8 cellular contexts compared by ENCODE assay signal in the genomic region with DNA sequence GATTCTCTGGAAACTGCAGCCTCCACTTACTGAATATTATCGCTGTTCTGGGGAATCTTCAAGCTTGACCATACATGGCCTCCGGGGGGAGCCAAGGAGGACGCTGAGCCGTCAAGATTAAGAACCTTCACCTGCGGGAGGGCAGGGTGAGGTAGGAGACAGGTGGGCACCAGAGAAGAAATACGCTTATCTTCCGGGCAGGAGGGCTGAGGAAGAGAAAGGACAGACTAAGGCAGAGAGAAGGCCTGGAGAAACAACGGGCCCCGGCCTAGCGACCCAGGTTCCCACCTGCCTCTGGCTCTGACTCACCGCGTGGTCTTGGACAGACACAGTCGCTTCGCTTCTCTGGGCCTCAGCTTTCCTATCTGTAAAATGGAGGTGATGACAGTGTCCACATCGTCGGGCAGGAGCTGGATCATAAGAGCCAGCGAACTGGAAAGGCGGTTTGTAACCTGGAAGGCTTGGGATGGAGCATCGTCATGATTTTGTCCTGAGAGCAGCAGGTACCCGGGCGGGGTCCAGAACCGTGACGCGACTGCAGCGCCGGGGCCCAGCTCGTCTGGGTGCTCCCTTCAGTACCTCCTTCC. TPM values are rescaled to one million over a fixed set of nuclear protein-coding genes. Genes with fewer than 3 reads are reported as not detected.
DNase-seq lines count a peak whose midpoint lies in the region; ATAC-seq and TF ChIP-seq lines count a peak whose summit lies in the region.

No MANE protein-coding gene starts in this region.

- peak; percentile 72 for DNase-seq in ELR (ENCODE audit: low read depth)
- DNase-seq in HT1080 (ENCODE audit: low read depth): peak; percentile 58
- peak; percentile 55 for DNase-seq in SK-MEL-5 (ENCODE audit: low read depth, low spot score)
- no peak for DNase-seq in astrocyte of the cerebellum (ENCODE audit: low read depth)
- peak; percentile 11 for DNase-seq in inferior parietal cortex (ENCODE audit: extremely low spot score)
- DNase-seq in stimulated activated CD4-positive, alpha-beta T cell treated with anti-CD3 and anti-CD28 coated beads, Interleukin-2, amount 100 ng/mL, for 4 hours (ENCODE audit: low read depth): peak; percentile 16
- DNase-seq in NCI-H187 treated with DMSO at 0.1 percent for 48 hours (lab: John Stamatoyannopoulos, UW): no peak

- peak; percentile 36 for ATAC-seq in GM21381 (IDR thresholded peaks at IDR 0.05; ENCODE audit: unreplicated experiment)

- TF ChIP-seq CTCF in astrocyte of the cerebellum (IDR thresholded peaks at IDR 0.05; ENCODE audit: low read depth, low read length, missing control alignments): peak; percentile 68

- H3K4me3 ChIP-seq in astrocyte of the cerebellum (ENCODE audit: low read depth, low read length): peak overlapping the region; percentile 74

- in situ Hi-C loops in SK-MEL-5 (cut with HindIII; ENCODE audit: low pct_unique_long_range_greater_than_20kb, low sequenced_read_pairs): no loop called here
- in situ Hi-C loops in astrocyte of the cerebellum (cut with HindIII; ENCODE audit: low sequenced_read_pairs): loop anchor here (5.0 kb wide), 1 partner anchor 86 kb away; no protein-coding TSS in a partner anchor

RNA-seq across cellular contexts. Expression of a gene that starts 0.7 kb away (rescaled TPM):
- 17.8 and 26.0 TPM in 2 replicates for total RNA-seq in HT1080 (2014; rRNA removed; shearing (Covaris generic))
- 10.2 and 13.2 TPM in 2 replicates for polyA plus RNA-seq in HT1080 (2015; cell fraction: cytosol; rRNA removed)
- 22.3 and 27.2 TPM in 2 replicates for polyA plus RNA-seq in HT1080 (2015; cell fraction: nucleus; rRNA removed)
- total RNA-seq in SK-MEL-5 (2014; rRNA removed; shearing (Covaris generic)): 4.7 and 6.3 TPM in 2 replicates
- polyA plus RNA-seq in SK-MEL-5 (2015; cell fraction: cytosol; rRNA removed): 12.1 and 18.9 TPM in 2 replicates
- polyA plus RNA-seq in SK-MEL-5 (2015; cell fraction: nucleus; rRNA removed): 29.9 and 30.1 TPM in 2 replicates

RNA-seq across cellular contexts. Expression of a gene that starts 0.7 kb away (rescaled TPM):
- 69.2 and 80.7 TPM in 2 replicates for total RNA-seq in HT1080 (2014; rRNA removed; shearing (Covaris generic))
- 37.6 and 48.1 TPM in 2 replicates for polyA plus RNA-seq in HT1080 (2015; cell fraction: cytosol; rRNA removed)
- polyA plus RNA-seq in HT1080 (2015; cell fraction: nucleus; rRNA removed): 169 and 172 TPM in 2 replicates
- 26.8 and 28.1 TPM in 2 replicates for total RNA-seq in SK-MEL-5 (2014; rRNA removed; shearing (Covaris generic))
- 25.1 and 27.9 TPM in 2 replicates for polyA plus RNA-seq in SK-MEL-5 (2015; cell fraction: cytosol; rRNA removed)
- 243 and 287 TPM in 2 replicates for polyA plus RNA-seq in SK-MEL-5 (2015; cell fraction: nucleus; rRNA removed)

RNA-seq across cellular contexts. Expression of a gene that starts 13.0 kb away (rescaled TPM):
- total RNA-seq in HT1080 (2014; rRNA removed; shearing (Covaris generic)): 106 TPM in 2 replicates
- 35.1 and 45.5 TPM in 2 replicates for polyA plus RNA-seq in HT1080 (2015; cell fraction: cytosol; rRNA removed)
- polyA plus RNA-seq in HT1080 (2015; cell fraction: nucleus; rRNA removed): 60.6 and 61.1 TPM in 2 replicates
- total RNA-seq in SK-MEL-5 (2014; rRNA removed; shearing (Covaris generic)): 32.1 and 42.0 TPM in 2 replicates
- polyA plus RNA-seq in SK-MEL-5 (2015; cell fraction: cytosol; rRNA removed): 28.9 and 29.4 TPM in 2 replicates
- 35.0 and 36.5 TPM in 2 replicates for polyA plus RNA-seq in SK-MEL-5 (2015; cell fraction: nucleus; rRNA removed)

RNA-seq across cellular contexts. Expression of a gene that starts 13.1 kb away (rescaled TPM):
- total RNA-seq in HT1080 (2014; rRNA removed; shearing (Covaris generic)): 11.0 and 14.9 TPM in 2 replicates
- polyA plus RNA-seq in HT1080 (2015; cell fraction: cytosol; rRNA removed): 4.3 and 8.1 TPM in 2 replicates
- 141 and 152 TPM in 2 replicates for polyA plus RNA-seq in HT1080 (2015; cell fraction: nucleus; rRNA removed)
- total RNA-seq in SK-MEL-5 (2014; rRNA removed; shearing (Covaris generic)): 11.3 and 12.6 TPM in 2 replicates
- polyA plus RNA-seq in SK-MEL-5 (2015; cell fraction: cytosol; rRNA removed): 9.4 and 13.2 TPM in 2 replicates
- 268 and 351 TPM in 2 replicates for polyA plus RNA-seq in SK-MEL-5 (2015; cell fraction: nucleus; rRNA removed)

RNA-seq across cellular contexts. Expression of a gene that starts 51.1 kb away (rescaled TPM):
- total RNA-seq in HT1080 (2014; rRNA removed; shearing (Covaris generic)): 1.7 and 2.4 TPM in 2 replicates
- polyA plus RNA-seq in HT1080 (2015; cell fraction: cytosol; rRNA removed): 0.21 and 0.31 TPM in 2 replicates
- polyA plus RNA-seq in HT1080 (2015; cell fraction: nucleus; rRNA removed): 1.9 and 3.4 TPM in 2 replicates
- total RNA-seq in SK-MEL-5 (2014; rRNA removed; shearing (Covaris generic)): 0.32 and 0.53 TPM in 2 replicates
- polyA plus RNA-seq in SK-MEL-5 (2015; cell fraction: cytosol; rRNA removed): 0.34 and 1.2 TPM in 2 replicates
- 5.3 and 16.3 TPM in 2 replicates for polyA plus RNA-seq in SK-MEL-5 (2015; cell fraction: nucleus; rRNA removed)

Comparison
In these comparisons a context has a peak if more than half of its experiments do, and no peak if none do; other contexts are left out.
1. DNase-seq: peak in ELR (single experiment), HT1080 (single experiment), SK-MEL-5 (single experiment), inferior parietal cortex (single experiment) and stimulated activated CD4-positive, alpha-beta T cell treated with anti-CD3 and anti-CD28 coated beads, Interleukin-2, amount 100 ng/mL, for 4 hours (single experiment); none in astrocyte of the cerebellum (single experiment) and NCI-H187 treated with DMSO at 0.1 percent for 48 hours (single experiment).